In the genomic region with DNA sequence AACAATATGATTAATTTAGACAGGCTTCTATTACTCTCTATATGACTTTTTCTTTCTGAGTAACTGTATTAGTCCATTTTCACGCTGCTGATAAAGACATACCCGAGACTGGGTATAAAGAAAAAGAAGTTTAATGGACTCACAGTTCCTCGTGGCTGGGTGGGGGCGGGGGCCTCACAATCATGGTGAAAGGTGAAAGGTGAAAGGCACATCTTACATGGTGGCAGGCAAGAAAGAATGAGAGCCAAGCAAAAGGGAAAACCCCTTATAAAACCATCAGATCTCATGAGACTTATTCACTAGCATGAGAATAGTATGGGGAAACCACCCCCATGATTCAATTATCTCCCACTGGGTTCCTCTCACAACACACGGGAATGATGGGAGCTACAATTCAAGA, we compare ENCODE assay signal across 1 cellular context.
TF ChIP-seq lines count a peak whose summit lies in the region.

No MANE protein-coding gene starts in this region.

TF ChIP-seq in GM12878, 131 proteins besides CTCF, POLR2A, EP300 and RAD21 (continued from another document):
- TF ChIP-seq, protein P1, sequence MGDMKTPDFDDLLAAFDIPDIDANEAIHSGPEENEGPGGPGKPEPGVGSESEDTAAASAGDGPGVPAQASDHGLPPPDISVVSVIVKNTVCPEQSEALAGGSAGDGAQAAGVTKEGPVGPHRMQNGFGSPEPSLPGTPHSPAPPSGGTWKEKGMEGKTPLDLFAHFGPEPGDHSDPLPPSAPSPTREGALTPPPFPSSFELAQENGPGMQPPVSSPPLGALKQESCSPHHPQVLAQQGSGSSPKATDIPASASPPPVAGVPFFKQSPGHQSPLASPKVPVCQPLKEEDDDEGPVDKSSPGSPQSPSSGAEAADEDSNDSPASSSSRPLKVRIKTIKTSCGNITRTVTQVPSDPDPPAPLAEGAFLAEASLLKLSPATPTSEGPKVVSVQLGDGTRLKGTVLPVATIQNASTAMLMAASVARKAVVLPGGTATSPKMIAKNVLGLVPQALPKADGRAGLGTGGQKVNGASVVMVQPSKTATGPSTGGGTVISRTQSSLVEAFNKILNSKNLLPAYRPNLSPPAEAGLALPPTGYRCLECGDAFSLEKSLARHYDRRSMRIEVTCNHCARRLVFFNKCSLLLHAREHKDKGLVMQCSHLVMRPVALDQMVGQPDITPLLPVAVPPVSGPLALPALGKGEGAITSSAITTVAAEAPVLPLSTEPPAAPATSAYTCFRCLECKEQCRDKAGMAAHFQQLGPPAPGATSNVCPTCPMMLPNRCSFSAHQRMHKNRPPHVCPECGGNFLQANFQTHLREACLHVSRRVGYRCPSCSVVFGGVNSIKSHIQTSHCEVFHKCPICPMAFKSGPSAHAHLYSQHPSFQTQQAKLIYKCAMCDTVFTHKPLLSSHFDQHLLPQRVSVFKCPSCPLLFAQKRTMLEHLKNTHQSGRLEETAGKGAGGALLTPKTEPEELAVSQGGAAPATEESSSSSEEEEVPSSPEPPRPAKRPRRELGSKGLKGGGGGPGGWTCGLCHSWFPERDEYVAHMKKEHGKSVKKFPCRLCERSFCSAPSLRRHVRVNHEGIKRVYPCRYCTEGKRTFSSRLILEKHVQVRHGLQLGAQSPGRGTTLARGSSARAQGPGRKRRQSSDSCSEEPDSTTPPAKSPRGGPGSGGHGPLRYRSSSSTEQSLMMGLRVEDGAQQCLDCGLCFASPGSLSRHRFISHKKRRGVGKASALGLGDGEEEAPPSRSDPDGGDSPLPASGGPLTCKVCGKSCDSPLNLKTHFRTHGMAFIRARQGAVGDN (IDR thresholded peaks at IDR 0.05): peak; percentile 90
- TF ChIP-seq ZNF217 (IDR thresholded peaks at IDR 0.05): 0 out of 2 replicates have a peak, but pooled peaks have one; percentile 30
- peak; percentile 91 for TF ChIP-seq MEF2B (IDR thresholded peaks at IDR 0.05; ENCODE audit: partially characterized antibody, poor library complexity, severe bottlenecking)
- peak; percentile 59 for TF ChIP-seq EED (IDR thresholded peaks at IDR 0.05; ENCODE audit: low read depth)
- peak; percentile 71 for TF ChIP-seq SMAD1 (IDR thresholded peaks at IDR 0.05; ENCODE audit: low read depth, partially characterized antibody)
- peak; percentile 65 to 79; a peak in 3 of 4 replicates for TF ChIP-seq IKZF2 (IDR thresholded peaks at IDR 0.05)
- TF ChIP-seq MEF2A (IDR thresholded peaks at IDR 0.05; ENCODE audit: insufficient read depth, low read depth, low read length): peak; percentile 15; the same call in 1 of the 2 replicates
- peak; percentile 64; the same call in 1 of the 2 replicates for TF ChIP-seq YY1 (IDR thresholded peaks at IDR 0.05; ENCODE audit: low read depth, low read length)
- peak; percentile 73; the same call in 1 of the 2 replicates for TF ChIP-seq MTA2 (IDR thresholded peaks at IDR 0.05; ENCODE audit: low read depth)
- peak; percentile 75; the same call in 1 of the 2 replicates for TF ChIP-seq FOXM1 (IDR thresholded peaks at IDR 0.05; ENCODE audit: low read depth, low read length)
- peak; percentile 66 for TF ChIP-seq NBN (IDR thresholded peaks at IDR 0.05)
- TF ChIP-seq, protein P2, sequence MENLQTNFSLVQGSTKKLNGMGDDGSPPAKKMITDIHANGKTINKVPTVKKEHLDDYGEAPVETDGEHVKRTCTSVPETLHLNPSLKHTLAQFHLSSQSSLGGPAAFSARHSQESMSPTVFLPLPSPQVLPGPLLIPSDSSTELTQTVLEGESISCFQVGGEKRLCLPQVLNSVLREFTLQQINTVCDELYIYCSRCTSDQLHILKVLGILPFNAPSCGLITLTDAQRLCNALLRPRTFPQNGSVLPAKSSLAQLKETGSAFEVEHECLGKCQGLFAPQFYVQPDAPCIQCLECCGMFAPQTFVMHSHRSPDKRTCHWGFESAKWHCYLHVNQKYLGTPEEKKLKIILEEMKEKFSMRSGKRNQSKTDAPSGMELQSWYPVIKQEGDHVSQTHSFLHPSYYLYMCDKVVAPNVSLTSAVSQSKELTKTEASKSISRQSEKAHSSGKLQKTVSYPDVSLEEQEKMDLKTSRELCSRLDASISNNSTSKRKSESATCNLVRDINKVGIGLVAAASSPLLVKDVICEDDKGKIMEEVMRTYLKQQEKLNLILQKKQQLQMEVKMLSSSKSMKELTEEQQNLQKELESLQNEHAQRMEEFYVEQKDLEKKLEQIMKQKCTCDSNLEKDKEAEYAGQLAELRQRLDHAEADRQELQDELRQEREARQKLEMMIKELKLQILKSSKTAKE (IDR thresholded peaks at IDR 0.05; ENCODE audit: low read depth, poor library complexity, severe bottlenecking): peak; percentile 87
- TF ChIP-seq CBX5 (IDR thresholded peaks at IDR 0.05; ENCODE audit: low read depth): 0 out of 2 replicates have a peak, but pooled peaks have one; percentile 79
- 0 out of 2 replicates have a peak, but pooled peaks have one; percentile 13 for TF ChIP-seq SPI1 (IDR thresholded peaks at IDR 0.05; ENCODE audit: borderline replicate concordance, insufficient read depth, low read depth, low read length)
- peak; percentile 64; the same call in 1 of the 2 replicates for TF ChIP-seq ZBED1 (IDR thresholded peaks at IDR 0.05; ENCODE audit: borderline replicate concordance)
- TF ChIP-seq, protein P3, sequence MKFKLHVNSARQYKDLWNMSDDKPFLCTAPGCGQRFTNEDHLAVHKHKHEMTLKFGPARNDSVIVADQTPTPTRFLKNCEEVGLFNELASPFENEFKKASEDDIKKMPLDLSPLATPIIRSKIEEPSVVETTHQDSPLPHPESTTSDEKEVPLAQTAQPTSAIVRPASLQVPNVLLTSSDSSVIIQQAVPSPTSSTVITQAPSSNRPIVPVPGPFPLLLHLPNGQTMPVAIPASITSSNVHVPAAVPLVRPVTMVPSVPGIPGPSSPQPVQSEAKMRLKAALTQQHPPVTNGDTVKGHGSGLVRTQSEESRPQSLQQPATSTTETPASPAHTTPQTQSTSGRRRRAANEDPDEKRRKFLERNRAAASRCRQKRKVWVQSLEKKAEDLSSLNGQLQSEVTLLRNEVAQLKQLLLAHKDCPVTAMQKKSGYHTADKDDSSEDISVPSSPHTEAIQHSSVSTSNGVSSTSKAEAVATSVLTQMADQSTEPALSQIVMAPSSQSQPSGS (IDR thresholded peaks at IDR 0.05; ENCODE audit: low read length): peak; percentile 70
- peak; percentile 44; the same call in 1 of the 2 replicates for TF ChIP-seq CHD2 (IDR thresholded peaks at IDR 0.05; ENCODE audit: borderline replicate concordance, low read depth, low read length)
- peak; percentile 49; the same call in 1 of the 2 replicates for TF ChIP-seq CREM (IDR thresholded peaks at IDR 0.05; ENCODE audit: low read depth)
- TF ChIP-seq KLF5 (IDR thresholded peaks at IDR 0.05; ENCODE audit: partially characterized antibody): peak; percentile 70
- TF ChIP-seq, protein P4, sequence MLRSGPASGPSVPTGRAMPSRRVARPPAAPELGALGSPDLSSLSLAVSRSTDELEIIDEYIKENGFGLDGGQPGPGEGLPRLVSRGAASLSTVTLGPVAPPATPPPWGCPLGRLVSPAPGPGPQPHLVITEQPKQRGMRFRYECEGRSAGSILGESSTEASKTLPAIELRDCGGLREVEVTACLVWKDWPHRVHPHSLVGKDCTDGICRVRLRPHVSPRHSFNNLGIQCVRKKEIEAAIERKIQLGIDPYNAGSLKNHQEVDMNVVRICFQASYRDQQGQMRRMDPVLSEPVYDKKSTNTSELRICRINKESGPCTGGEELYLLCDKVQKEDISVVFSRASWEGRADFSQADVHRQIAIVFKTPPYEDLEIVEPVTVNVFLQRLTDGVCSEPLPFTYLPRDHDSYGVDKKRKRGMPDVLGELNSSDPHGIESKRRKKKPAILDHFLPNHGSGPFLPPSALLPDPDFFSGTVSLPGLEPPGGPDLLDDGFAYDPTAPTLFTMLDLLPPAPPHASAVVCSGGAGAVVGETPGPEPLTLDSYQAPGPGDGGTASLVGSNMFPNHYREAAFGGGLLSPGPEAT (IDR thresholded peaks at IDR 0.05; ENCODE audit: low read depth): peak; percentile 72
- peak; percentile 98 for TF ChIP-seq NR2F1 (conservative IDR thresholded peaks at IDR 0.05)
- TF ChIP-seq IKZF1 (conservative IDR thresholded peaks at IDR 0.05): peak; percentile 59; the same call in 1 of the 2 replicates
- TF ChIP-seq NR2C1 (IDR thresholded peaks at IDR 0.05): peak; percentile 93
- TF ChIP-seq, protein P5, sequence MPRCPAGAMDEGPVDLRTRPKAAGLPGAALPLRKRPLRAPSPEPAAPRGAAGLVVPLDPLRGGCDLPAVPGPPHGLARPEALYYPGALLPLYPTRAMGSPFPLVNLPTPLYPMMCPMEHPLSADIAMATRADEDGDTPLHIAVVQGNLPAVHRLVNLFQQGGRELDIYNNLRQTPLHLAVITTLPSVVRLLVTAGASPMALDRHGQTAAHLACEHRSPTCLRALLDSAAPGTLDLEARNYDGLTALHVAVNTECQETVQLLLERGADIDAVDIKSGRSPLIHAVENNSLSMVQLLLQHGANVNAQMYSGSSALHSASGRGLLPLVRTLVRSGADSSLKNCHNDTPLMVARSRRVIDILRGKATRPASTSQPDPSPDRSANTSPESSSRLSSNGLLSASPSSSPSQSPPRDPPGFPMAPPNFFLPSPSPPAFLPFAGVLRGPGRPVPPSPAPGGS (IDR thresholded peaks at IDR 0.05; ENCODE audit: borderline replicate concordance, insufficient read depth, low read depth, low read length, poor library complexity, severe bottlenecking): peak; percentile 89
- peak; percentile 48; the same call in 1 of the 2 replicates for TF ChIP-seq RUNX3 (IDR thresholded peaks at IDR 0.05; ENCODE audit: low read length)
- TF ChIP-seq JUNB (IDR thresholded peaks at IDR 0.05): peak; percentile 90
- TF ChIP-seq ATF7 (IDR thresholded peaks at IDR 0.05; ENCODE audit: low read depth): 0 out of 2 replicates have a peak, but pooled peaks have one; percentile 48
- peak in 1 of 2 experiments; percentile 35; a peak in 2 of 4 replicates for TF ChIP-seq BHLHE40 (IDR thresholded peaks at IDR 0.05; ENCODE audit: borderline replicate concordance in 1 of 2, low read depth in 2 of 2, low read length in 1 of 2)
- TF ChIP-seq NFIC (IDR thresholded peaks at IDR 0.05; ENCODE audit: low read depth, low read length): peak; percentile 83
